ENCODE assay signal across 1 cellular context in the genomic region with DNA sequence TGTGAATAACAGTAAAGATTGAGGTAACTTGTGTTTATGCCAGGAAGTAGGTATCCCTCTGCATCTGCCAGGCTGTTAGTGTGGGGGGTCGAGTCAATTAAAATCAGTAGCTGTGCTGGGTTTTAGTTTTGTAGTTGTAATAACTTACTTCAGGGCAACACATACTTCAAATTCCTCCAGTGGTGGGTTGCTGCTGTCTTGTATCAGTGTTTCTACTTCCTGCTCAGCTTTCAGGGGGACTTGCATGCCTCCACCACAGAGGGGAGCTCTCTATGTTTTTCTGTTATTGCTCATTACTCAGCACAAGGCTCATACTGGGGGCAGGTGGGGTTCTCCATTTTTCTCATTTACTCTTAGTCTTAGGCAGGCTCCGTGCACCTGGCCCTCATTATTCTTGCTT.
TF ChIP-seq lines count a peak whose summit lies in the region.

No MANE protein-coding gene starts in this region.

TF ChIP-seq in IMR-90, 13 proteins besides CTCF, POLR2A, EP300 and RAD21 (continued from another document):
- TF ChIP-seq, protein P1, sequence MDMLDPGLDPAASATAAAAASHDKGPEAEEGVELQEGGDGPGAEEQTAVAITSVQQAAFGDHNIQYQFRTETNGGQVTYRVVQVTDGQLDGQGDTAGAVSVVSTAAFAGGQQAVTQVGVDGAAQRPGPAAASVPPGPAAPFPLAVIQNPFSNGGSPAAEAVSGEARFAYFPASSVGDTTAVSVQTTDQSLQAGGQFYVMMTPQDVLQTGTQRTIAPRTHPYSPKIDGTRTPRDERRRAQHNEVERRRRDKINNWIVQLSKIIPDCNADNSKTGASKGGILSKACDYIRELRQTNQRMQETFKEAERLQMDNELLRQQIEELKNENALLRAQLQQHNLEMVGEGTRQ (IDR thresholded peaks at IDR 0.05; ENCODE audit: low read depth, low read length), result no peak
- TF ChIP-seq RCOR1 (IDR thresholded peaks at IDR 0.05; ENCODE audit: insufficient replicate concordance, low read length), result no peak
